In genomic region chr16:79317521-79317920, GRCh38 we compare ENCODE assay signal across 17 cellular contexts.
A peak's percentile ranks its signal among the peaks of the same experiment; 100 is the strongest.
DNase-seq lines count a peak whose midpoint lies in the region; ATAC-seq, FAIRE-seq and TF ChIP-seq lines count a peak whose summit lies in the region.
"Had no signal": no experiment of that assay in that cellular context is flagged by ENCODE, and none has a peak within 500 bp of the region (broad histone marks: within the 10 kb centered on the region; RNA-seq: fewer than 3 reads in every experiment).

No MANE protein-coding gene starts in this region.

- H3K4me3 Mint-ChIP-seq in activated CD4-positive, alpha-beta T cell treated with anti-CD3 and anti-CD28 coated beads for 36 hours, result no peak overlapping the region
- peak overlapping the region; percentile 27 for H3K4me3 Mint-ChIP-seq in activated T-helper 1 cell treated with anti-CD3 and anti-CD28 coated beads, Interleukin-12 subunit alpha, Interleukin-12 subunit beta, Interleukin-2, Interleukin-4 antibody, amounts not matched to agents 30 ng/mL and 10 ng/mL and 1 ng/mL, durations not matched to agents 14 hours and 24 hours and 36 hours
- H3K4me3 Mint-ChIP-seq: CD8-positive, alpha-beta T cell had no signal

- H3K4me1 ChIP-seq in iPS-20b (ENCODE audit: insufficient read depth, low read length) (peaks cover 19% of the 10 kb centered on the region), A673 (ENCODE audit: insufficient read depth, low read length, poor library complexity, severe bottlenecking) (no peaks in the 10 kb centered on the region)

- H3K27ac ChIP-seq in iPS-20b (ENCODE audit: low read length), result no peak overlapping the region
- no peak overlapping the region for H3K27ac ChIP-seq in A673 (ENCODE audit: low read depth, low read length, poor library complexity, severe bottlenecking)
- H3K27ac ChIP-seq: BLaER1, RWPE1 had no signal

- H3K27me3 ChIP-seq in iPS-20b (ENCODE audit: insufficient read depth, low read length) (no peaks in the 10 kb centered on the region), A673 (replicated peaks; ENCODE audit: insufficient read depth, low read depth, low read length, poor library complexity) (peaks cover 27% of the 10 kb centered on the region)
- H3K27me3 ChIP-seq: BLaER1 had no signal

- BruUV-seq in A673 (replicated peaks; lab: Mats Ljungman, UMichigan), result no TSS peak

- POLR2A ChIA-PET in activated CD4-positive, alpha-beta T cell treated with anti-CD3 and anti-CD28 coated beads for 36 hours (lab: Charles Lee), result no interaction called here
- POLR2A ChIA-PET in A673 (lab: Charles Lee; ENCODE audit: low non-redundant PET), result no interaction called here

- no peaks in the 10 kb centered on the region for H3K36me3 Mint-ChIP-seq in activated CD4-positive, alpha-beta T cell treated with anti-CD3 and anti-CD28 coated beads for 36 hours (ENCODE audit: low read depth)
- H3K36me3 Mint-ChIP-seq in activated T-helper 1 cell treated with anti-CD3 and anti-CD28 coated beads, Interleukin-12 subunit alpha, Interleukin-12 subunit beta, Interleukin-2, Interleukin-4 antibody, amounts not matched to agents 30 ng/mL and 10 ng/mL and 1 ng/mL, durations not matched to agents 14 hours and 24 hours and 36 hours (ENCODE audit: low read depth), result no peaks in the 10 kb centered on the region
- H3K36me3 Mint-ChIP-seq: CD8-positive, alpha-beta T cell had no signal

- intact Hi-C loops in activated CD4-positive, alpha-beta T cell treated with anti-CD3 and anti-CD28 coated beads for 36 hours (cut with DNase I, micrococcal nuclease), result loop anchor here (2.0 to 10.0 kb wide), 6 partner anchors 100 to 877 kb away; no protein-coding TSS in a partner anchor
- intact Hi-C loops in activated T-helper 1 cell treated with anti-CD3 and anti-CD28 coated beads, Interleukin-12 subunit alpha, Interleukin-12 subunit beta, Interleukin-2, Interleukin-4 antibody, amounts not matched to agents 30 ng/mL and 10 ng/mL and 1 ng/mL, durations not matched to agents 14 hours and 24 hours and 36 hours (cut with micrococcal nuclease), result loop anchor here (2.0 to 5.0 kb wide), 4 partner anchors 311 to 1265 kb away; no protein-coding TSS in a partner anchor
- intact Hi-C loops in A673 (cut with micrococcal nuclease; ENCODE audit: unreplicated experiment), result no loop called here

- CTCF ChIA-PET in activated CD4-positive, alpha-beta T cell treated with anti-CD3 and anti-CD28 coated beads for 36 hours (lab: Charles Lee), result interaction anchor here (0.7 kb wide), 1 partner anchor 528 kb away, joined by 3 read pairs; no protein-coding TSS in a partner anchor
- CTCF ChIA-PET in A673 (lab: Charles Lee), result no interaction called here

- H3K4me3 ChIP-seq in iPS-20b (ENCODE audit: low read length), result 0 out of 2 replicates have a peak overlapping the region, but pooled peaks have one; percentile 18
- no peak overlapping the region for H3K4me3 ChIP-seq in A673 (ENCODE audit: low read depth, low read length, poor library complexity, severe bottlenecking)
- H3K4me3 ChIP-seq: BLaER1 had no signal

- H3K9me3 ChIP-seq in iPS-20b (ENCODE audit: insufficient read depth, low read depth, low read length), result no peaks in the 10 kb centered on the region
- no peaks in the 10 kb centered on the region for H3K9me3 ChIP-seq in A673 (ENCODE audit: low read depth, low read length, poor library complexity, severe bottlenecking)
- H3K9me3 ChIP-seq: BLaER1 had no signal

- peaks cover 21% of the 10 kb centered on the region for H3K27me3 Mint-ChIP-seq in activated CD4-positive, alpha-beta T cell treated with anti-CD3 and anti-CD28 coated beads for 36 hours
- H3K27me3 Mint-ChIP-seq in activated T-helper 1 cell treated with anti-CD3 and anti-CD28 coated beads, Interleukin-12 subunit alpha, Interleukin-12 subunit beta, Interleukin-2, Interleukin-4 antibody, amounts not matched to agents 30 ng/mL and 10 ng/mL and 1 ng/mL, durations not matched to agents 14 hours and 24 hours and 36 hours (ENCODE audit: insufficient read depth), result peaks cover 3% of the 10 kb centered on the region

- no peak for DNase-seq in activated CD4-positive, alpha-beta T cell treated with anti-CD3 and anti-CD28 coated beads for 36 hours
- no peak for DNase-seq in activated CD4-positive, alpha-beta T cell treated with anti-CD3 and anti-CD28 coated beads for 48 hours
- peak; percentile 51 for DNase-seq in ELF-1 (ENCODE audit: low read depth, low spot score)
- no peak for DNase-seq in activated T-helper 1 cell treated with anti-CD3 and anti-CD28 coated beads, Interleukin-12 subunit alpha, Interleukin-12 subunit beta, Interleukin-2, Interleukin-4 antibody, amounts not matched to agents 30 ng/mL and 10 ng/mL and 1 ng/mL, durations not matched to agents 14 hours and 24 hours and 36 hours (ENCODE audit: low spot score)
- no peak for DNase-seq in NCI-H1417 (lab: John Stamatoyannopoulos, UW)
- DNase-seq in A673 (ENCODE audit: low spot score), result no peak
- DNase-seq in HTR-8/SVneo (ENCODE audit: insufficient read length, low spot score), result no peak
- DNase-seq: 8988T; CD8-positive, alpha-beta T cell; DMS79; NCI-H1092; NCI-H510A treated with DMSO at 0.1 percent for 48 hours; NCI-H82; PC-3 had no signal

- H3K9me3 Mint-ChIP-seq in activated CD4-positive, alpha-beta T cell treated with anti-CD3 and anti-CD28 coated beads for 36 hours (ENCODE audit: low read depth), result no peaks in the 10 kb centered on the region
- no peaks in the 10 kb centered on the region for H3K9me3 Mint-ChIP-seq in activated T-helper 1 cell treated with anti-CD3 and anti-CD28 coated beads, Interleukin-12 subunit alpha, Interleukin-12 subunit beta, Interleukin-2, Interleukin-4 antibody, amounts not matched to agents 30 ng/mL and 10 ng/mL and 1 ng/mL, durations not matched to agents 14 hours and 24 hours and 36 hours
- H3K9me3 Mint-ChIP-seq: CD8-positive, alpha-beta T cell had no signal

- H3K4me1 Mint-ChIP-seq in activated CD4-positive, alpha-beta T cell treated with anti-CD3 and anti-CD28 coated beads for 36 hours, result peaks cover 28% of the 10 kb centered on the region
- H3K4me1 Mint-ChIP-seq in activated T-helper 1 cell treated with anti-CD3 and anti-CD28 coated beads, Interleukin-12 subunit alpha, Interleukin-12 subunit beta, Interleukin-2, Interleukin-4 antibody, amounts not matched to agents 30 ng/mL and 10 ng/mL and 1 ng/mL, durations not matched to agents 14 hours and 24 hours and 36 hours (ENCODE audit: low read depth), result peaks cover 29% of the 10 kb centered on the region

- H3K9ac ChIP-seq in iPS-20b (ENCODE audit: low read depth, low read length), result no peak overlapping the region; the same call in 1 of the 2 replicates
- H3K9ac ChIP-seq: BLaER1 had no signal

- peak overlapping the region; percentile 71 for H3K27ac Mint-ChIP-seq in activated CD4-positive, alpha-beta T cell treated with anti-CD3 and anti-CD28 coated beads for 36 hours
- peak overlapping the region; percentile 56 for H3K27ac Mint-ChIP-seq in activated T-helper 1 cell treated with anti-CD3 and anti-CD28 coated beads, Interleukin-12 subunit alpha, Interleukin-12 subunit beta, Interleukin-2, Interleukin-4 antibody, amounts not matched to agents 30 ng/mL and 10 ng/mL and 1 ng/mL, durations not matched to agents 14 hours and 24 hours and 36 hours
- H3K27ac Mint-ChIP-seq: CD8-positive, alpha-beta T cell had no signal

- H3K36me3 ChIP-seq in iPS-20b (ENCODE audit: insufficient read depth, low read depth, low read length) (no peaks in the 10 kb centered on the region), A673 (ENCODE audit: insufficient read depth, low read length, poor library complexity, severe bottlenecking) (no peaks in the 10 kb centered on the region)
- H3K36me3 ChIP-seq: BLaER1 had no signal

- no peak for TF ChIP-seq CTCF in A673 (conservative IDR thresholded peaks at IDR 0.05; ENCODE audit: low read depth, low read length)

- no peak for FAIRE-seq in HTR-8/SVneo (lab: Jason Lieb, UNC)

- no peak for ATAC-seq in activated CD4-positive, alpha-beta T cell treated with anti-CD3 and anti-CD28 coated beads for 36 hours
- ATAC-seq: CD8-positive, alpha-beta T cell; PC-3 had no signal
